1 cellular context compared by ENCODE assay signal in the genomic region with DNA sequence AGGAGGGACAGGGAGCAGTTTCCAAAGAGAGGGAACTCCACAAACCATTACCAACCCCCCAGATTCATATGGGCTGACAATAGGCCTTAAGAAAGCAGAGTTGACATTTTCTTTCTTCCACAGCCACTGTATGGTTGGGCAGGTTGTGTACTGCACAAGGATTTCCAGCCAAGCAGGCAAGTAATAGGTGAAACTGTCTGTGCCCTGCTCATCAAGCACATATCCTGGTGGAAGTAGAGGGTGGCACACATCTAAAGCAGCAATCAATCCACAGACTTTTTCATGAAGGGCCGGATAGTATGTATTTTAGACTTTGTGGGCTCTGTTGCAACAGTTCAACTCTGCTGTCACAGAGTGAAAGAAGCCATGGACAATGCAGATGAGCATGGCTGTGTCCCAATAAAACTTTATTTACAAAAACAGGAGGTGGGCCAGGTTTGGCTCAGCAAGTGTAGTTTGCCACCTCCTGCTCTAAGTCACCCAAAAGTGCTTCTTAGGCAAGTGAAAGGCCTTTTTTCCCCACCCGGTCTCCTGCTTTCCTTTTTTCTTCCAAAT.
TF ChIP-seq lines count a peak whose summit lies in the region.

No MANE protein-coding gene starts in this region.

TF ChIP-seq in GM12878, 131 proteins besides CTCF, POLR2A, EP300 and RAD21:
- TF ChIP-seq, protein P1, sequence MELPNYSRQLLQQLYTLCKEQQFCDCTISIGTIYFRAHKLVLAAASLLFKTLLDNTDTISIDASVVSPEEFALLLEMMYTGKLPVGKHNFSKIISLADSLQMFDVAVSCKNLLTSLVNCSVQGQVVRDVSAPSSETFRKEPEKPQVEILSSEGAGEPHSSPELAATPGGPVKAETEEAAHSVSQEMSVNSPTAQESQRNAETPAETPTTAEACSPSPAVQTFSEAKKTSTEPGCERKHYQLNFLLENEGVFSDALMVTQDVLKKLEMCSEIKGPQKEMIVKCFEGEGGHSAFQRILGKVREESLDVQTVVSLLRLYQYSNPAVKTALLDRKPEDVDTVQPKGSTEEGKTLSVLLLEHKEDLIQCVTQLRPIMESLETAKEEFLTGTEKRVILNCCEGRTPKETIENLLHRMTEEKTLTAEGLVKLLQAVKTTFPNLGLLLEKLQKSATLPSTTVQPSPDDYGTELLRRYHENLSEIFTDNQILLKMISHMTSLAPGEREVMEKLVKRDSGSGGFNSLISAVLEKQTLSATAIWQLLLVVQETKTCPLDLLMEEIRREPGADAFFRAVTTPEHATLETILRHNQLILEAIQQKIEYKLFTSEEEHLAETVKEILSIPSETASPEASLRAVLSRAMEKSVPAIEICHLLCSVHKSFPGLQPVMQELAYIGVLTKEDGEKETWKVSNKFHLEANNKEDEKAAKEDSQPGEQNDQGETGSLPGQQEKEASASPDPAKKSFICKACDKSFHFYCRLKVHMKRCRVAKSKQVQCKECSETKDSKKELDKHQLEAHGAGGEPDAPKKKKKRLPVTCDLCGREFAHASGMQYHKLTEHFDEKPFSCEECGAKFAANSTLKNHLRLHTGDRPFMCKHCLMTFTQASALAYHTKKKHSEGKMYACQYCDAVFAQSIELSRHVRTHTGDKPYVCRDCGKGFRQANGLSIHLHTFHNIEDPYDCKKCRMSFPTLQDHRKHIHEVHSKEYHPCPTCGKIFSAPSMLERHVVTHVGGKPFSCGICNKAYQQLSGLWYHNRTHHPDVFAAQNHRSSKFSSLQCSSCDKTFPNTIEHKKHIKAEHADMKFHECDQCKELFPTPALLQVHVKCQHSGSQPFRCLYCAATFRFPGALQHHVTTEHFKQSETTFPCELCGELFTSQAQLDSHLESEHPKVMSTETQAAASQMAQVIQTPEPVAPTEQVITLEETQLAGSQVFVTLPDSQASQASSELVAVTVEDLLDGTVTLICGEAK (IDR thresholded peaks at IDR 0.05; ENCODE audit: borderline replicate concordance) = peak; percentile 56
- no peak for TF ChIP-seq ZNF217 (IDR thresholded peaks at IDR 0.05)
